In genomic region chr17:21354796-21355385, GRCh38 we compare ENCODE assay signal across 16 cellular contexts. TPM values are rescaled to one million over a fixed set of nuclear protein-coding genes. Genes with fewer than 3 reads are reported as not detected.
DNase-seq lines count a peak whose midpoint lies in the region; ATAC-seq, FAIRE-seq and TF ChIP-seq lines count a peak whose summit lies in the region.
"Had no signal": no experiment of that assay in that cellular context is flagged by ENCODE, and none has a peak within 500 bp of the region (broad histone marks: within the 10 kb centered on the region; RNA-seq: fewer than 3 reads in every experiment).

No MANE protein-coding gene starts in this region.

- H3K27ac ChIP-seq in heart right ventricle (no peak overlapping the region), RWPE2 (ENCODE audit: poor library complexity, severe bottlenecking) (no peak overlapping the region), kidney (ENCODE audit: low read depth in 2 of 2, low read length in 2 of 2) (no peak overlapping the region), osteoblast (ENCODE audit: low read depth, low read length) (no peak overlapping the region)
- H3K27ac ChIP-seq: BLaER1 treated with 17β-estradiol and CSF1 and Interleukin-3, amounts not matched to agents 10 nM and 100 nM; GM23248 had no signal

- H3K4me2 ChIP-seq in osteoblast (ENCODE audit: insufficient read depth, low read length): no peak overlapping the region

- ATAC-seq in left ventricle myocardium superior (no peak), heart right ventricle (no peak), RWPE2 (ENCODE audit: low read depth) (no peak), HG02623 (IDR thresholded peaks at IDR 0.05; ENCODE audit: unreplicated experiment) (no peak)

- no peak for TF ChIP-seq CTCF in heart right ventricle (IDR thresholded peaks at IDR 0.05)
- no peak for TF ChIP-seq CTCF in RWPE2 (IDR thresholded peaks at IDR 0.05; ENCODE audit: poor library complexity, severe bottlenecking)
- TF ChIP-seq CTCF in kidney (IDR thresholded peaks at IDR 0.05; ENCODE audit: borderline replicate concordance, extremely low read depth, insufficient read depth): no peak
- no peak for TF ChIP-seq CTCF in osteoblast (IDR thresholded peaks at IDR 0.05; ENCODE audit: extremely low read depth, low read depth, low read length)

- no peak for FAIRE-seq in kidney (lab: Jason Lieb, UNC)
- FAIRE-seq: GM18507, H54 had no signal

- H3K4me1 ChIP-seq in heart right ventricle: peaks cover 8 to 24% (median 18%) of the 10 kb centered on the region in 9 donors
- no peaks in the 10 kb centered on the region for H3K4me1 ChIP-seq in RWPE2 (ENCODE audit: insufficient read depth, poor library complexity, severe bottlenecking)
- H3K4me1 ChIP-seq in kidney (ENCODE audit: control insufficient read depth in 1 of 2, insufficient read depth in 1 of 2, low read depth in 1 of 2, low read length in 2 of 2): peaks cover 9 to 13% of the 10 kb centered on the region in 2 donors
- H3K4me1 ChIP-seq in osteoblast (ENCODE audit: insufficient read depth, low read length): peaks cover 2% of the 10 kb centered on the region

- no peak overlapping the region for H2AFZ ChIP-seq in osteoblast (ENCODE audit: low read length)
- H2AFZ ChIP-seq: GM23248 had no signal

- H3K4me3 ChIP-seq in heart right ventricle (no peak overlapping the region), RWPE2 (ENCODE audit: severe bottlenecking) (no peak overlapping the region), kidney (ENCODE audit: low read length in 2 of 2) (no peak overlapping the region), osteoblast (ENCODE audit: insufficient read depth, low read length) (no peak overlapping the region)
- H3K4me3 ChIP-seq: BLaER1 treated with 17β-estradiol and CSF1 and Interleukin-3, amounts not matched to agents 10 nM and 100 nM; GM23248 had no signal

- no peaks in the 10 kb centered on the region for H3K79me2 ChIP-seq in osteoblast (ENCODE audit: insufficient read depth, low read length)

- H3K9ac ChIP-seq in kidney (ENCODE audit: low read length in 2 of 2): no peak overlapping the region
- H3K9ac ChIP-seq: BLaER1 treated with 17β-estradiol and CSF1 and Interleukin-3, amounts not matched to agents 10 nM and 100 nM; GM23248 had no signal

- peak; percentile 25 for DNase-seq in left ventricle myocardium superior
- no peak for DNase-seq in heart right ventricle
- DNase-seq in RWPE2 (ENCODE audit: low spot score): peak; percentile 37
- peak; percentile 59 for DNase-seq in kidney
- peak; percentile 17 for DNase-seq in osteoblast (ENCODE audit: insufficient read length, low spot score, missing footprints)
- no peak for DNase-seq in NCI-H82 treated with DMSO at 0.1 percent for 48 hours (lab: John Stamatoyannopoulos, UW; ENCODE audit: unreplicated experiment)
- no peak for DNase-seq in stimulated activated CD4-positive, alpha-beta T cell treated with anti-CD3 and anti-CD28 coated beads, Interleukin-12 subunit alpha, Interleukin-12 subunit beta, amount 100 ng/mL, for 4 hours
- DNase-seq: 8988T; Calu3; CD4-positive, CD25-positive, alpha-beta regulatory T cell; DMS 273 treated with DMSO at 0.1 percent for 48 hours; GM23248 had no signal

- 93 to 95% methylated on average over 13 of the region's 13 CpGs for WGBS in heart right ventricle, 2 donors

- H3K27me3 ChIP-seq in heart right ventricle: no peaks in the 10 kb centered on the region
- H3K27me3 ChIP-seq in RWPE2 (ENCODE audit: insufficient read depth, poor library complexity, severe bottlenecking): no peaks in the 10 kb centered on the region
- H3K27me3 ChIP-seq in osteoblast (ENCODE audit: insufficient read depth, low read length): peaks cover 3% of the 10 kb centered on the region
- H3K27me3 ChIP-seq: BLaER1 treated with 17β-estradiol and CSF1 and Interleukin-3, amounts not matched to agents 10 nM and 100 nM had no signal

- intact Hi-C loops in left ventricle myocardium superior (cut with micrococcal nuclease) (no loop called here), heart right ventricle (cut with DNase I) (no loop called here), kidney (cut with DNase I) (no loop called here)

- H4K20me1 ChIP-seq in osteoblast (ENCODE audit: insufficient read depth, low read length): no peaks in the 10 kb centered on the region
- H4K20me1 ChIP-seq: BLaER1 treated with 17β-estradiol and CSF1 and Interleukin-3, amounts not matched to agents 10 nM and 100 nM had no signal

- no peaks in the 10 kb centered on the region for H3K36me3 ChIP-seq in heart right ventricle
- no peaks in the 10 kb centered on the region for H3K36me3 ChIP-seq in RWPE2 (ENCODE audit: low read depth)
- H3K36me3 ChIP-seq in kidney (ENCODE audit: control insufficient read depth in 1 of 2, insufficient read depth in 2 of 2, low read length in 2 of 2): no peaks in the 10 kb centered on the region
- no peaks in the 10 kb centered on the region for H3K36me3 ChIP-seq in osteoblast (ENCODE audit: insufficient read depth, low read length)
- H3K36me3 ChIP-seq: BLaER1 treated with 17β-estradiol and CSF1 and Interleukin-3, amounts not matched to agents 10 nM and 100 nM had no signal

- H3K9me3 ChIP-seq in heart right ventricle (no peaks in the 10 kb centered on the region), RWPE2 (ENCODE audit: severe bottlenecking) (no peaks in the 10 kb centered on the region), kidney (ENCODE audit: control insufficient read depth in 1 of 2, low read length in 2 of 2) (no peaks in the 10 kb centered on the region), osteoblast (ENCODE audit: low read depth, low read length) (no peaks in the 10 kb centered on the region)
- H3K9me3 ChIP-seq: BLaER1 treated with 17β-estradiol and CSF1 and Interleukin-3, amounts not matched to agents 10 nM and 100 nM had no signal

RNA-seq across cellular contexts. Expression of gene KCNJ12, which starts 21.3 kb away (rescaled TPM):
- total RNA-seq in left ventricle myocardium superior (11.4 TPM), heart right ventricle (10 to 100 TPM in 2 of 10 donors, 1 to 10 TPM in 8; 7.2 to 14.7 (median 8.7) TPM), kidney (3.1 TPM), osteoblast (under 0.01 and 0.29 TPM in 2 replicates)
- polyA plus RNA-seq in heart right ventricle (1 to 10 TPM; 2.8 to 4.0 TPM), kidney (ENCODE audit: insufficient read depth, low read depth, low replicate concordance) (3.4 TPM)
- total RNA-seq: Calu3 had no signal
- polyA plus RNA-seq: CD4-positive, CD25-positive, alpha-beta regulatory T cell had no signal

Comparison
In these comparisons a context has a peak if more than half of its experiments do, and no peak if none do; other contexts are left out.
1. DNase-seq: peak in left ventricle myocardium superior (single experiment), RWPE2 (single experiment), kidney (single experiment) and osteoblast (single experiment); none in heart right ventricle (0 of 2), NCI-H82 treated with DMSO at 0.1 percent for 48 hours (single experiment) and stimulated activated CD4-positive, alpha-beta T cell treated with anti-CD3 and anti-CD28 coated beads, Interleukin-12 subunit alpha, Interleukin-12 subunit beta, amount 100 ng/mL, for 4 hours (single experiment).